ENCODE assay signal across 14 cellular contexts in genomic region chr3:157360044-157360443, GRCh38.
DNase-seq lines count a peak whose midpoint lies in the region; ATAC-seq, FAIRE-seq and TF ChIP-seq lines count a peak whose summit lies in the region.
"Had no signal": no experiment of that assay in that cellular context is flagged by ENCODE, and none has a peak within 500 bp of the region (broad histone marks: within the 10 kb centered on the region; RNA-seq: fewer than 3 reads in every experiment).

No MANE protein-coding gene starts in this region.

- BruUV-seq in K562 (replicated peaks; lab: Mats Ljungman, UMichigan), result no TSS peak

- ATAC-seq in K562, result no peak
- no peak for ATAC-seq in HG02759 (IDR thresholded peaks at IDR 0.05; ENCODE audit: unreplicated experiment)
- ATAC-seq: effector memory CD8-positive, alpha-beta T cell; GM23338 had no signal

- no peak overlapping the region for H3K27ac ChIP-seq in K562 (ENCODE audit: extremely low read depth, low read depth, low read length)

- POLR2A ChIA-PET in AG04449 (lab: Yijun Ruan, JAX), result interaction anchor here (0.7 to 1.0 kb wide), 3 partner anchors 16 to 168 kb away, joined by 3 to 4 read pairs (median 3); no protein-coding TSS in a partner anchor
- POLR2A ChIA-PET in K562 (lab: Yijun Ruan, JAX), result no interaction called here

- no peaks in the 10 kb centered on the region for H3K27me3 ChIP-seq in K562 (ENCODE audit: control insufficient read depth in 2 of 2, insufficient read depth in 2 of 2, low read length in 2 of 2)
- no peaks in the 10 kb centered on the region for H3K27me3 ChIP-seq in kidney epithelial cell (ENCODE audit: control insufficient read depth, insufficient read depth, low read length)

- no peak for TF ChIP-seq RAD21 in K562 (CRISPR knock-in tag; conservative IDR thresholded peaks at IDR 0.05 in 1 of 2, IDR thresholded peaks at IDR 0.05 in 1 of 2)

- no peaks in the 10 kb centered on the region for H3K9me1 ChIP-seq in K562 (ENCODE audit: control insufficient read depth, insufficient read depth, low read length)

- CTCF ChIA-PET in AG04449 (lab: Yijun Ruan, JAX) (interaction anchor here (1.5 to 2.1 kb wide), 4 partner anchors 84 to 158 kb away, joined by 3 to 6 read pairs (median 4); no protein-coding TSS in a partner anchor), K562 (lab: Yijun Ruan, JAX; ENCODE audit: low intra/inter-chr PET ratio) (no interaction called here)

- TF ChIP-seq CTCF in AG04449 (IDR thresholded peaks at IDR 0.05; ENCODE audit: insufficient read depth, low read length, missing control alignments) (no peak), K562 (IDR thresholded peaks at IDR 0.05 in 2 of 3, conservative IDR thresholded peaks at IDR 0.05 in 1 of 3; ENCODE audit: insufficient read depth in 2 of 3, low read depth in 1 of 3, low read length in 3 of 3) (no peak), kidney epithelial cell (IDR thresholded peaks at IDR 0.05; ENCODE audit: insufficient read depth, low read length, poor library complexity, severe bottlenecking) (no peak)

- WGBS in K562 (ENCODE audit: insufficient coverage, low coverage, missing lambda C conversion rate), result 7% methylated on average over 2 of the region's 2 CpGs

- no peak for TF ChIP-seq EP300 in K562 (IDR thresholded peaks at IDR 0.05; ENCODE audit: low read length)

- DNase-seq in AG04449 (ENCODE audit: low read depth, low spot score), result peak; percentile 53
- DNase-seq in HS-5 (ENCODE audit: low read depth), result peak; percentile 96
- DNase-seq in K562 (ENCODE audit: extremely low read depth in 1 of 4, low spot score in 3 of 4), result no peak
- DNase-seq in kidney epithelial cell (ENCODE audit: low read depth), result peak; percentile 67
- no peak for DNase-seq in NCI-H524 treated with DMSO at 0.1 percent for 48 hours (lab: John Stamatoyannopoulos, UW)
- DNase-seq in NCI-H345 treated with DMSO at 0.1 percent for 48 hours (lab: John Stamatoyannopoulos, UW; ENCODE audit: unreplicated experiment), result no peak
- DNase-seq in OCI-M2 (lab: John Stamatoyannopoulos, UW; ENCODE audit: unreplicated experiment), result no peak
- DNase-seq: activated CD4-positive, alpha-beta T cell treated with anti-CD3 and anti-CD28 coated beads for 48 hours; activated naive CD4-positive, alpha-beta T cell treated with anti-CD3 and anti-CD28 coated beads, Interleukin-2, amount 50 U/mL, for 16 hours; effector memory CD8-positive, alpha-beta T cell; NCI-H510A treated with DMSO at 0.1 percent for 48 hours; stimulated activated naive CD4-positive, alpha-beta T cell treated with Interleukin-2 at 50 U/mL for 16 hours had no signal

- H4K20me1 ChIP-seq in K562 (replicated peaks; ENCODE audit: control insufficient read depth, insufficient read depth, low read length), result no peaks in the 10 kb centered on the region

- H3K36me3 ChIP-seq in K562 (ENCODE audit: control insufficient read depth, insufficient read depth, low read length) (no peaks in the 10 kb centered on the region), kidney epithelial cell (ENCODE audit: control insufficient read depth, insufficient read depth, low read length) (no peaks in the 10 kb centered on the region)

- no peaks in the 10 kb centered on the region; a peak in 2 of 5 replicates for H3K4me1 ChIP-seq in K562 (replicated peaks in 1 of 2; ENCODE audit: control insufficient read depth in 2 of 2, insufficient read depth in 2 of 2, low read length in 2 of 2)

- FAIRE-seq in K562 (lab: Jason Lieb, UNC), result no peak

- H3K79me2 ChIP-seq in K562 (ENCODE audit: control insufficient read depth, insufficient read depth, low read length), result no peaks in the 10 kb centered on the region

- intact Hi-C loops in K562 (cut with micrococcal nuclease), result no loop called here

- H2AFZ ChIP-seq in K562 (ENCODE audit: low read depth, low read length), result no peak overlapping the region
- H2AFZ ChIP-seq: GM23338 had no signal

- H3K4me3 ChIP-seq in AG04449 (ENCODE audit: low read depth, low read length), result no peak overlapping the region
- no peak overlapping the region for H3K4me3 ChIP-seq in K562
- no peak overlapping the region for H3K4me3 ChIP-seq in kidney epithelial cell (ENCODE audit: low read depth, low read length)
- H3K4me3 ChIP-seq: GM23338 had no signal

- in situ Hi-C loops in K562 (cut with MboI), result no loop called here

- no peaks in the 10 kb centered on the region for H3K9me3 ChIP-seq in K562 (replicated peaks; ENCODE audit: control insufficient read depth, insufficient read depth, low read depth, low read length)

- no peak overlapping the region for H3K9ac ChIP-seq in K562 (ENCODE audit: insufficient read depth in 1 of 2, low read depth in 2 of 2, low read length in 2 of 2)

- H3K4me2 ChIP-seq in K562 (ENCODE audit: insufficient read depth, low read length), result no peak overlapping the region
- H3K4me2 ChIP-seq: GM23338 had no signal

- TF ChIP-seq POLR2A in K562 (conservative IDR thresholded peaks at IDR 0.05), result no peak

TF ChIP-seq in K562, 482 proteins besides CTCF, POLR2A, EP300 and RAD21:
- TF ChIP-seq CEBPG (CRISPR knock-in tag; IDR thresholded peaks at IDR 0.05) (no peak), CEBPG (tag; conservative IDR thresholded peaks at IDR 0.05 in 1 of 2, IDR thresholded peaks at IDR 0.05 in 1 of 2) (peak in 1 of 2 experiments; percentile 65; a peak in 3 of 4 replicates), PBX2 (CRISPR knock-in tag; IDR thresholded peaks at IDR 0.05; ENCODE audit: low read depth) (no peak), PBX2 (tag; conservative IDR thresholded peaks at IDR 0.05; ENCODE audit: low read depth) (0 out of 2 replicates have a peak, but pooled peaks have one; percentile 13), FOSL1 (tag; conservative IDR thresholded peaks at IDR 0.05) (no peak)

Comparison
In these comparisons a context has a peak if more than half of its experiments do, and no peak if none do; other contexts are left out.
1. DNase-seq: peak in AG04449 (single experiment), HS-5 (single experiment) and kidney epithelial cell (single experiment); none in K562 (0 of 4), NCI-H524 treated with DMSO at 0.1 percent for 48 hours (single experiment), NCI-H345 treated with DMSO at 0.1 percent for 48 hours (single experiment) and OCI-M2 (single experiment).